ENCODE assay signal across 24 cellular contexts in the genomic region with DNA sequence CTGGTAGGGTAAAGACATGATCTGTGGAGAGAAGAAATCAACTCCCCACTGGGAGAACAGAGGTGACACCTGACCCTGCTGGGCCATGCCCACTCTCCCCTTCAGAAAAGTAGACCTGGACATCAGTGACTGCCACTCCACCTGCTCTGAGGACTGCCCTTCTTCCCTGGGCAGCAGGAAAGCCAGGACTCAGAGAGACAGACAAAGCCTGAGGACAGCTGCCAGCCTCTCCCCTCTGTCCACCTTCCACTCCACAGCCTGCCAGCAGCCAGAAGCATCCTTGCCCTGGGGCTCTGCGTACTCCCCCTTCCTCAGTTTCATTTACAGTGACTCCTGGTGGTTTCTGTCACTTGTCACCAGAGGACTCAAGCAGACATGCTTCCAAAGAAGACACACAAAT. TPM values are rescaled to one million over a fixed set of nuclear protein-coding genes. Genes with fewer than 3 reads are reported as not detected.
DNase-seq lines count a peak whose midpoint lies in the region; FAIRE-seq and TF ChIP-seq lines count a peak whose summit lies in the region.
"Had no signal": no experiment of that assay in that cellular context is flagged by ENCODE, and none has a peak within 500 bp of the region (broad histone marks: within the 10 kb centered on the region; RNA-seq: fewer than 3 reads in every experiment).

No MANE protein-coding gene starts in this region.

- H2AFZ ChIP-seq in ACC112 (ENCODE audit: low read length, unreplicated experiment) (no peak overlapping the region), trophoblast cell (ENCODE audit: insufficient read depth, low read length, poor library complexity) (no peak overlapping the region)

- H3K4me1 ChIP-seq in ACC112 (ENCODE audit: control insufficient read depth, insufficient read depth, low read length, unreplicated experiment) = peaks cover 29% of the 10 kb centered on the region
- peaks cover 8 to 53% (median 25%) of the 10 kb centered on the region in 3 donors for H3K4me1 ChIP-seq in esophagus squamous epithelium
- H3K4me1 ChIP-seq in trophoblast cell (ENCODE audit: control insufficient read depth in 1 of 2, insufficient read depth in 2 of 2, low read length in 2 of 2) = peaks cover 0 to 2% of the 10 kb centered on the region in 2 experiments
- H3K4me1 ChIP-seq: prostate gland had no signal

- H3K27ac Mint-ChIP-seq in Calu3 (ENCODE audit: unreplicated experiment) = peak overlapping the region; percentile 13
- H3K27ac Mint-ChIP-seq: activated naive CD8-positive, alpha-beta T cell had no signal

- no peak overlapping the region for H3K4me3 Mint-ChIP-seq in Calu3 (ENCODE audit: low read depth, unreplicated experiment)
- H3K4me3 Mint-ChIP-seq: activated naive CD8-positive, alpha-beta T cell; neural crest cell had no signal

- H2BK5ac ChIP-seq in trophoblast cell (ENCODE audit: low read depth, low read length, poor library complexity) = no peak overlapping the region

- H3K27ac ChIP-seq in ACC112 (ENCODE audit: low read depth, low read length) (0 out of 2 replicates have a peak overlapping the region, but pooled peaks have one; percentile 81), esophagus squamous epithelium (peak overlapping the region; percentile 61 to 82 (median 71)), trophoblast cell (ENCODE audit: low read depth, low read length) (no peak overlapping the region)
- H3K27ac ChIP-seq: C4-2B, prostate gland, VCaP had no signal

- BruUV-seq in Calu3 (replicated peaks; lab: Mats Ljungman, UMichigan) = no TSS peak

- H3K9ac ChIP-seq in trophoblast cell (ENCODE audit: low read length) = no peak overlapping the region
- H3K9ac ChIP-seq: SK-N-SH had no signal

- H3K9me3 Mint-ChIP-seq in Calu3 (ENCODE audit: low read depth, unreplicated experiment) = no peaks in the 10 kb centered on the region
- H3K9me3 Mint-ChIP-seq: neural crest cell had no signal

- TF ChIP-seq POLR2A in esophagus squamous epithelium (IDR thresholded peaks at IDR 0.05) = no peak

- H3K18ac ChIP-seq in trophoblast cell (ENCODE audit: low read length) = peak overlapping the region; percentile 9

- H4K91ac ChIP-seq in trophoblast cell (ENCODE audit: low read depth, low read length) = no peak overlapping the region

- H3K4me3 ChIP-seq in ACC112 (ENCODE audit: low read depth, low read length) (no peak overlapping the region), esophagus squamous epithelium (no peak overlapping the region), trophoblast cell (ENCODE audit: low read depth, low read length) (no peak overlapping the region)
- H3K4me3 ChIP-seq: mucosa of descending colon, prostate gland had no signal

- TF ChIP-seq CTCF in Calu3 (IDR thresholded peaks at IDR 0.05; ENCODE audit: unreplicated experiment) = no peak
- TF ChIP-seq CTCF in esophagus squamous epithelium (IDR thresholded peaks at IDR 0.05) = no peak
- no peak for TF ChIP-seq CTCF in D721Med (IDR thresholded peaks at IDR 0.05; ENCODE audit: insufficient read depth, missing control alignments)

- H2BK120ac ChIP-seq in trophoblast cell (ENCODE audit: insufficient read depth, low read length, poor library complexity) = no peak overlapping the region

- no peaks in the 10 kb centered on the region for H3K27me3 Mint-ChIP-seq in Calu3 (ENCODE audit: unreplicated experiment)
- H3K27me3 Mint-ChIP-seq: activated naive CD8-positive, alpha-beta T cell had no signal

- peaks cover 49% of the 10 kb centered on the region for H3K79me2 ChIP-seq in ACC112 (ENCODE audit: control insufficient read depth, insufficient read depth, low read length, unreplicated experiment)
- no peaks in the 10 kb centered on the region for H3K79me2 ChIP-seq in trophoblast cell (ENCODE audit: control insufficient read depth, insufficient read depth, low read length, poor library complexity)

- no peak overlapping the region for H4K12ac ChIP-seq in trophoblast cell (ENCODE audit: low read depth, low read length)

- no peak for FAIRE-seq in D721Med (lab: Jason Lieb, UNC)

- H2AK5ac ChIP-seq in trophoblast cell (ENCODE audit: low read length) = no peak overlapping the region

- no peak overlapping the region for H2BK12ac ChIP-seq in trophoblast cell (ENCODE audit: low read length)

- no peak overlapping the region for H3K4me2 ChIP-seq in trophoblast cell (ENCODE audit: low read length)
- H3K4me2 ChIP-seq: SK-N-SH had no signal

- H3K36me3 Mint-ChIP-seq in Calu3 (ENCODE audit: insufficient read depth, unreplicated experiment) = peaks cover 92% of the 10 kb centered on the region
- H3K36me3 Mint-ChIP-seq: activated naive CD8-positive, alpha-beta T cell had no signal

- peaks cover 46% of the 10 kb centered on the region for H3K4me1 Mint-ChIP-seq in Calu3 (ENCODE audit: low read depth, unreplicated experiment)

- H3K79me1 ChIP-seq in trophoblast cell (ENCODE audit: low read length) = no peaks in the 10 kb centered on the region

- DNase-seq in Calu3 (no peak), esophagus squamous epithelium (lab: John Stamatoyannopoulos, UW) (no peak), trophoblast cell (no peak), D721Med (ENCODE audit: insufficient read length, low spot score) (no peak), Ammon's horn (ENCODE audit: low spot score) (no peak), CD1c-positive myeloid dendritic cell (ENCODE audit: extremely low spot score) (no peak)
- DNase-seq: DMS 273 treated with DMSO at 0.1 percent for 48 hours, erythroblast, foreskin melanocyte, H7, hippocampal formation, mucosa of descending colon, NCI-H1092, NCI-H187 treated with DMSO at 0.1 percent for 48 hours, NCI-H2227 treated with DMSO at 0.1 percent for 48 hours, NCI-H69, RPMI8226, SK-N-SH had no signal

- H3K9me3 ChIP-seq in esophagus squamous epithelium = no peaks in the 10 kb centered on the region
- no peaks in the 10 kb centered on the region for H3K9me3 ChIP-seq in trophoblast cell (ENCODE audit: insufficient read depth, low read depth, low read length)
- H3K9me3 ChIP-seq: mucosa of descending colon, prostate gland, SK-N-SH had no signal

- intact Hi-C loops in Calu3 (cut with micrococcal nuclease; ENCODE audit: unreplicated experiment) (no loop called here), esophagus squamous epithelium (cut with DNase I) (no loop called here)

- no peak overlapping the region for H4K8ac ChIP-seq in trophoblast cell (ENCODE audit: low read depth, low read length)

- H3K14ac ChIP-seq in trophoblast cell (ENCODE audit: low read length) = no peak overlapping the region

- CTCF ChIA-PET in Calu3 (lab: Charles Lee) = no interaction called here

- no peak overlapping the region for H3K4ac ChIP-seq in trophoblast cell (ENCODE audit: low read depth, low read length)

- no peak overlapping the region for H3K23ac ChIP-seq in trophoblast cell (ENCODE audit: low read length)

- WGBS in esophagus squamous epithelium, 2 donors = 100% methylated on average over 1 of the region's 1 CpG; no CpG with 5 or more reads in 1 of the 2 donors
- WGBS in trophoblast cell (ENCODE audit: extremely low coverage, insufficient coverage, insufficient read length) = no CpG with 5 or more reads among the region's 1 CpG

- peaks cover 16% of the 10 kb centered on the region; the same call in 1 of the 2 replicates for H3K36me3 ChIP-seq in ACC112 (ENCODE audit: insufficient read depth, low read length)
- H3K36me3 ChIP-seq in esophagus squamous epithelium = peaks cover 24 to 96% (median 24%) of the 10 kb centered on the region in 3 donors
- peaks cover 56 to 58% of the 10 kb centered on the region in 2 experiments for H3K36me3 ChIP-seq in trophoblast cell (ENCODE audit: control insufficient read depth in 1 of 2, insufficient read depth in 2 of 2, low read length in 2 of 2)

- H3K27me3 ChIP-seq in ACC112 (ENCODE audit: insufficient read depth, low read length) (no peaks in the 10 kb centered on the region), esophagus squamous epithelium (no peaks in the 10 kb centered on the region), trophoblast cell (ENCODE audit: insufficient read depth, low read length) (no peaks in the 10 kb centered on the region)

RNA-seq across cellular contexts. Expression of gene ZDHHC7, which starts 24.5 kb away (rescaled TPM):
- total RNA-seq in Calu3 (2022) = 100 and 109 TPM in 2 replicates
- total RNA-seq in esophagus squamous epithelium = 10 to 100 TPM; 31.2 to 41.2 (median 38.6) TPM
- polyA plus RNA-seq in trophoblast cell (2013) = 46.3 and 46.6 TPM in 2 replicates

RNA-seq across cellular contexts. Expression of gene KIAA0513, which starts 40.7 kb away (rescaled TPM):
- total RNA-seq in Calu3 (2022) = 12.4 and 15.1 TPM in 2 replicates
- 10 to 100 TPM in 1 of 4 donors, 1 to 10 TPM in 3; 9.0 to 11.4 (median 9.7) TPM for total RNA-seq in esophagus squamous epithelium
- 11.0 and 11.8 TPM in 2 replicates for polyA plus RNA-seq in trophoblast cell (2013)
